7 cellular contexts compared by ENCODE assay signal in the genomic region with DNA sequence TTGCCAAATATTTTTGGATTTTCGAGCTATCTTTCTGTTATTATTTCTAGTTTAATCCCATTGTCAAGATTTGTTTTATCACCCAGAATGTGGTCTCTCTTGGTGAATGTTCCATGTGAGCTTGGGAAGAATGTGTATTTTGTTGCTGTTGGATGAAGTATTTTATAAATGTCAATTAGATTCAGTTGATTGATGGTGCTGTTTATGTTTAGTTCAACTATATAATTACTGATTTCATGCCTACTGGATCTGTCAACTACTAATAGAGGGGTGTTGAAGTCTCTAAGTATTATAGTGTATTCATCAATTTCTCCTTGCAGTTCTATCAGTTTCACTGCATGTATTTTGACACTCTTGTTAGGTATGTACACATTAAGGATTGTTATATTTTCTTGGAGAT.
"Had no signal": no experiment of that assay in that cellular context is flagged by ENCODE, and none has a peak within 500 bp of the region (broad histone marks: within the 10 kb centered on the region; RNA-seq: fewer than 3 reads in every experiment).

No MANE protein-coding gene starts in this region.

- H3K4me2 ChIP-seq: KMS-11 had no signal

- H3K4me1 Mint-ChIP-seq: IgD-negative memory B cell had no signal

- H3K27ac ChIP-seq: HL-60, KMS-11 had no signal

- H3K9ac ChIP-seq: KMS-11 had no signal

- DNase-seq: IMR-90, KBM-7, KG1 had no signal

- H3K4me3 ChIP-seq: K562 had no signal

- H3K27me3 Mint-ChIP-seq: IgD-negative memory B cell had no signal

- H3K4me3 Mint-ChIP-seq: IgD-negative memory B cell had no signal
